ENCODE assay signal across 31 cellular contexts in the genomic region with DNA sequence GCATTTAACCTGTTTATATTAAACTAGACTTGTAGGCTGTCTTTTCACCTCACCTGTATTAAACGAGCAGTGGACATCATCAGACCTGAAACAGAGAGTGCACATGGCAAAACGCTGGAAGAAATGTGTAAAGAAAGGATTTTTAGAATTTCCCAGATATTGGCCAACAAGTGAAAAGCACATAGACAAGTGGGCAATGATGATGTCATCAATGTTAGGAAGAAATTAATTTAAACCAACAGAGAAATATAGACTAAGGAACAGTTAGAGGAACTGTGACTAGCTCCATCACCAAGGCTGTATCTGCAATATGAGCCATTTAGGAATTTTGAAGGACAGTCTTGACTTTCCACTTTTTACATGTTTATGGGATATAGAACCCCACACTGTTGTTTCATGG.
"Had no signal": no experiment of that assay in that cellular context is flagged by ENCODE, and none has a peak within 500 bp of the region (broad histone marks: within the 10 kb centered on the region; RNA-seq: fewer than 3 reads in every experiment).

No MANE protein-coding gene starts in this region.

- H3K36me3 Mint-ChIP-seq: natural killer cell had no signal

- H3K4me3 Mint-ChIP-seq: natural killer cell; nephron; neural progenitor cell; stimulated activated memory B cell treated with anti-CD40 and anti-IgM and Interleukin-4, amounts not matched to agents 10 μg/mL and 1 μg/mL and 100 μg/mL, for 72 hours; stimulated activated naive CD8-positive, alpha-beta T cell treated with anti-CD3 and anti-CD28 coated beads, Interleukin-15, amount 100 ng/mL, for 72 hours; type B pancreatic cell had no signal

- H3K4me2 ChIP-seq: neural progenitor cell, smooth muscle cell had no signal

- H3K27me3 ChIP-seq: neural progenitor cell, ovary, spleen, suprapubic skin, testis, tibial artery, transverse colon, upper lobe of right lung, uterus had no signal

- H3K4me3 ChIP-seq: neural progenitor cell, ovary, psoas muscle, skin epidermis, smooth muscle cell, spleen, suprapubic skin, testis, tibial artery, transverse colon, upper lobe of right lung, uterus had no signal

- H3K27ac Mint-ChIP-seq: natural killer cell; nephron; neural progenitor cell; progenitor cell of endocrine pancreas; stimulated activated memory B cell treated with anti-CD40 and anti-IgM and Interleukin-4, amounts not matched to agents 10 μg/mL and 1 μg/mL and 100 μg/mL, for 72 hours; stimulated activated naive CD8-positive, alpha-beta T cell treated with anti-CD3 and anti-CD28 coated beads, Interleukin-15, amount 100 ng/mL, for 72 hours; type B pancreatic cell had no signal

- H3K4me1 ChIP-seq: parathyroid adenoma, psoas muscle, suprapubic skin, testis, transverse colon, upper lobe of right lung, uterus had no signal

- ATAC-seq: natural killer cell; psoas muscle; right cardiac atrium; sciatic nerve; stimulated activated memory B cell treated with anti-CD40 and anti-IgM and Interleukin-4, amounts not matched to agents 10 μg/mL and 1 μg/mL and 100 μg/mL, for 72 hours; stimulated activated naive CD8-positive, alpha-beta T cell treated with anti-CD3 and anti-CD28 coated beads, Interleukin-15, amount 100 ng/mL, for 72 hours; stimulated activated naive CD8-positive, alpha-beta T cell treated with anti-CD3 and anti-CD28 coated beads, Interleukin-15, Interleukin-2, amounts not matched to agents 100 U/mL and 50 U/mL, for 24 hours; upper lobe of right lung had no signal

- H3K4me1 Mint-ChIP-seq: nephron; stimulated activated naive CD8-positive, alpha-beta T cell treated with anti-CD3 and anti-CD28 coated beads, Interleukin-15, amount 100 ng/mL, for 72 hours had no signal

- H3K36me3 ChIP-seq: neural progenitor cell, ovary, tibial artery, upper lobe of right lung, uterus had no signal

- H3K27ac ChIP-seq: neural progenitor cell, ovary, parathyroid adenoma, psoas muscle, skin epidermis, spleen, suprapubic skin, testis, tibial artery, transverse colon, upper lobe of right lung, uterus had no signal

- H2AFZ ChIP-seq: neural progenitor cell, parathyroid adenoma had no signal

- H3K9ac ChIP-seq: neural progenitor cell, parathyroid adenoma had no signal

- DNase-seq: natural killer cell; occipital lobe; ovary; posterior cingulate gyrus; psoas muscle; right cardiac atrium; spleen; stimulated activated CD4-positive, alpha-beta T cell treated with anti-CD3 and anti-CD28 coated beads, Interleukin-12 subunit alpha, Interleukin-12 subunit beta, amount 100 ng/mL, for 4 hours; stimulated activated CD4-positive, alpha-beta T cell treated with anti-CD3 and anti-CD28 coated beads, Interleukin-1b, Interleukin-23, amount 100 ng/mL, for 48 hours; stimulated activated CD4-positive, alpha-beta T cell treated with anti-CD3 and anti-CD28 coated beads, Interleukin-4, amount 100 ng/mL, for 1 hour; stimulated activated CD4-positive, alpha-beta T cell treated with anti-CD3 and anti-CD28 coated beads, Interleukin-4, amount 100 ng/mL, for 4 hours; stimulated activated CD8-positive, alpha-beta memory T cell treated with anti-CD3 and anti-CD28 coated beads, Interleukin-4, amount 100 ng/mL, for 48 hours; stimulated activated naive CD4-positive, alpha-beta T cell; stimulated activated naive CD8-positive, alpha-beta T cell treated with anti-CD3 and anti-CD28 coated beads, Interleukin-15, amount 100 ng/mL, for 72 hours; stimulated activated naive CD8-positive, alpha-beta T cell treated with anti-CD3 and anti-CD28 coated beads, Interleukin-15, Interleukin-2, amounts not matched to agents 100 U/mL and 50 U/mL, for 24 hours; substantia nigra; testis; tibial artery; transverse colon; upper lobe of right lung; uterus had no signal

- H3K9me3 ChIP-seq: ovary, psoas muscle, spleen, suprapubic skin, testis, tibial artery, transverse colon, upper lobe of right lung, uterus had no signal

- H3K27me3 Mint-ChIP-seq: progenitor cell of endocrine pancreas; stimulated activated memory B cell treated with anti-CD40 and anti-IgM and Interleukin-4, amounts not matched to agents 10 μg/mL and 1 μg/mL and 100 μg/mL, for 72 hours; stimulated activated naive CD8-positive, alpha-beta T cell treated with anti-CD3 and anti-CD28 coated beads, Interleukin-15, amount 100 ng/mL, for 72 hours; type B pancreatic cell had no signal
